10 cellular contexts compared by ENCODE assay signal in genomic region chr16:57620316-57621231, GRCh38. TPM values are rescaled to one million over a fixed set of nuclear protein-coding genes. Genes with fewer than 3 reads are reported as not detected.
A peak's percentile ranks its signal among the peaks of the same experiment; 100 is the strongest.
DNase-seq lines count a peak whose midpoint lies in the region; ATAC-seq and TF ChIP-seq lines count a peak whose summit lies in the region.
"Had no signal": no experiment of that assay in that cellular context is flagged by ENCODE, and none has a peak within 500 bp of the region (broad histone marks: within the 10 kb centered on the region; RNA-seq: fewer than 3 reads in every experiment).

No MANE protein-coding gene starts in this region.

- H3K27ac ChIP-seq in H9 (ENCODE audit: insufficient read length, low read depth, low read length) (no peak overlapping the region), PC-3 (ENCODE audit: low read length) (peak overlapping the region; percentile 99)
- H3K27ac ChIP-seq: ascending aorta had no signal

- no peak overlapping the region for H2AK5ac ChIP-seq in H9 (ENCODE audit: insufficient read length, low read length)

- no peak overlapping the region for H3K56ac ChIP-seq in H9 (ENCODE audit: insufficient read length, low read depth, low read length)

- H2BK20ac ChIP-seq in H9 (ENCODE audit: low read depth, low read length, poor library complexity, severe bottlenecking), result no peak overlapping the region

- H3K4me3 Mint-ChIP-seq in H9, result no peak overlapping the region
- no peak overlapping the region for H3K4me3 Mint-ChIP-seq in stimulated activated effector memory CD8-positive, alpha-beta T cell treated with anti-CD3 and anti-CD28 coated beads, Interleukin-12 subunit alpha, Interleukin-12 subunit beta, amount 100 ng/mL, for 72 hours
- H3K4me3 Mint-ChIP-seq: memory B cell had no signal

- H2BK15ac ChIP-seq in H9 (ENCODE audit: low read depth, low read length), result no peak overlapping the region

- no CpG with 5 or more reads among the region's 27 CpGs for WGBS in H9 (ENCODE audit: extremely low coverage, insufficient read length, low lambda C conversion rate)

- H3K9me3 Mint-ChIP-seq in H9, result no peaks in the 10 kb centered on the region
- H3K9me3 Mint-ChIP-seq in stimulated activated effector memory CD8-positive, alpha-beta T cell treated with anti-CD3 and anti-CD28 coated beads, Interleukin-12 subunit alpha, Interleukin-12 subunit beta, amount 100 ng/mL, for 72 hours, result no peaks in the 10 kb centered on the region
- H3K9me3 Mint-ChIP-seq: memory B cell had no signal

- H3F3A ChIP-seq in PC-3 (ENCODE audit: low read length, unreplicated experiment), result no peaks in the 10 kb centered on the region

- H3K79me1 ChIP-seq in H9 (ENCODE audit: insufficient read depth, low read depth, low read length, poor library complexity, severe bottlenecking), result no peaks in the 10 kb centered on the region

- H4K20me1 ChIP-seq in H9 (ENCODE audit: control insufficient read depth, insufficient read depth, insufficient read length) (no peaks in the 10 kb centered on the region), PC-3 (ENCODE audit: low read length) (no peaks in the 10 kb centered on the region)

- peak overlapping the region; percentile 46 for H3K18ac ChIP-seq in H9 (ENCODE audit: insufficient read length, low read depth, low read length)

- peaks cover 5% of the 10 kb centered on the region for H3K27me3 Mint-ChIP-seq in H9 (ENCODE audit: low read depth)

- peaks cover 28 to 63% of the 10 kb centered on the region in 2 experiments for H3K4me1 Mint-ChIP-seq in H9
- peaks cover 39% of the 10 kb centered on the region for H3K4me1 Mint-ChIP-seq in stimulated activated effector memory CD8-positive, alpha-beta T cell treated with anti-CD3 and anti-CD28 coated beads, Interleukin-12 subunit alpha, Interleukin-12 subunit beta, amount 100 ng/mL, for 72 hours

- no peak overlapping the region for H4K5ac ChIP-seq in H9 (ENCODE audit: insufficient read length, low read depth, low read length)

- CTCF ChIA-PET in PC-3 (lab: Charles Lee), result no interaction called here

- no peaks in the 10 kb centered on the region for H3K36me3 ChIP-seq in PC-3 (ENCODE audit: low read depth, low read length)
- H3K36me3 ChIP-seq in kidney epithelial cell (ENCODE audit: control insufficient read depth, insufficient read depth, low read length), result no peaks in the 10 kb centered on the region
- H3K36me3 ChIP-seq: ascending aorta had no signal

- intact Hi-C loops in PC-3 (cut with micrococcal nuclease), result no loop called here

- DNase-seq in H9, result no peak
- DNase-seq in PC-3, result peak; percentile 81
- DNase-seq in kidney epithelial cell (ENCODE audit: low read depth), result no peak
- DNase-seq in stimulated activated effector memory CD8-positive, alpha-beta T cell treated with anti-CD3 and anti-CD28 coated beads, Interleukin-12 subunit alpha, Interleukin-12 subunit beta, amount 100 ng/mL, for 72 hours (ENCODE audit: low spot score in 2 of 2), result no peak
- no peak for DNase-seq in D341Med (ENCODE audit: low spot score)
- DNase-seq in activated CD4-positive, alpha-beta T cell treated with anti-CD3 and anti-CD28 coated beads, Interleukin-2, amount 50 U/mL, for 4 hours, result no peak
- no peak for DNase-seq in stimulated activated CD8-positive, alpha-beta memory T cell treated with anti-CD3 and anti-CD28 coated beads, Interleukin-4, amount 100 ng/mL, for 48 hours
- DNase-seq: stimulated activated naive CD8-positive, alpha-beta T cell treated with anti-CD3 and anti-CD28 coated beads, Interleukin-15, Interleukin-2, amounts not matched to agents 100 U/mL and 50 U/mL, for 24 hours had no signal

- no peaks in the 10 kb centered on the region for H3K27me3 ChIP-seq in H9 (ENCODE audit: insufficient read depth, low read length)
- no peaks in the 10 kb centered on the region for H3K27me3 ChIP-seq in PC-3 (ENCODE audit: low read length)
- no peaks in the 10 kb centered on the region for H3K27me3 ChIP-seq in kidney epithelial cell (ENCODE audit: control insufficient read depth, insufficient read depth, low read length)
- H3K27me3 ChIP-seq: ascending aorta had no signal

- no peak overlapping the region for H3K23ac ChIP-seq in H9 (ENCODE audit: insufficient read length, low read depth, low read length)

- POLR2A ChIA-PET in PC-3 (lab: Charles Lee; ENCODE audit: unreplicated experiment), result no interaction called here

- BruUV-seq in PC-3 (replicated peaks; lab: Mats Ljungman, UMichigan), result no TSS peak

- H4K91ac ChIP-seq in H9 (ENCODE audit: insufficient read length, low read depth, low read length), result no peak overlapping the region

- no peaks in the 10 kb centered on the region for H3K9me2 ChIP-seq in PC-3 (replicated peaks; ENCODE audit: low read length)

- H3K14ac ChIP-seq in H9 (ENCODE audit: insufficient read depth, low read length), result peak overlapping the region; percentile 8; the same call in 1 of the 2 replicates

- no peak overlapping the region for H3K9ac ChIP-seq in H9 (ENCODE audit: extremely low read depth, insufficient read length, low read length)
- peak overlapping the region; percentile 90 for H3K9ac ChIP-seq in PC-3 (ENCODE audit: low read length)

- H3K36me3 Mint-ChIP-seq in H9 (ENCODE audit: insufficient read depth in 1 of 3, low read depth in 3 of 3), result no peaks in the 10 kb centered on the region
- peaks cover 2% of the 10 kb centered on the region for H3K36me3 Mint-ChIP-seq in stimulated activated effector memory CD8-positive, alpha-beta T cell treated with anti-CD3 and anti-CD28 coated beads, Interleukin-12 subunit alpha, Interleukin-12 subunit beta, amount 100 ng/mL, for 72 hours
- H3K36me3 Mint-ChIP-seq: memory B cell had no signal

- no peak overlapping the region for H3T11ph ChIP-seq in H9 (ENCODE audit: low read length)

- no peak overlapping the region for H3K4ac ChIP-seq in H9 (ENCODE audit: low read depth, low read length)

- H3K4me3 ChIP-seq in PC-3 (ENCODE audit: low read length) (peak overlapping the region; percentile 76), kidney epithelial cell (ENCODE audit: low read depth, low read length) (peak overlapping the region; percentile 42)
- H3K4me3 ChIP-seq: ascending aorta had no signal

- H2AFZ ChIP-seq in H9 (ENCODE audit: low read length) (no peak overlapping the region), PC-3 (ENCODE audit: low read length) (0 out of 2 replicates have a peak overlapping the region, but pooled peaks have one; percentile 38)

- no peak overlapping the region for H3K4me2 ChIP-seq in H9 (ENCODE audit: insufficient read depth, insufficient read length, low read length)
- H3K4me2 ChIP-seq in PC-3 (ENCODE audit: low read length), result peak overlapping the region; percentile 97

- H3K9me3 ChIP-seq in H9 (ENCODE audit: control insufficient read depth, low read depth, low read length) (no peaks in the 10 kb centered on the region), PC-3 (ENCODE audit: low read length) (no peaks in the 10 kb centered on the region)
- H3K9me3 ChIP-seq: ascending aorta had no signal

- no peak overlapping the region for H2BK5ac ChIP-seq in H9 (ENCODE audit: insufficient read length, low read length)

- H3K79me2 ChIP-seq in H9 (ENCODE audit: insufficient read depth, low read length), result no peaks in the 10 kb centered on the region
- peaks cover 47% of the 10 kb centered on the region for H3K79me2 ChIP-seq in PC-3 (ENCODE audit: low read length)

- H2BK12ac ChIP-seq in H9 (ENCODE audit: insufficient read length, low read depth, low read length), result no peak overlapping the region

- TF ChIP-seq CTCF in H9 (conservative IDR thresholded peaks at IDR 0.05) (no peak), PC-3 (conservative IDR thresholded peaks at IDR 0.05; ENCODE audit: low read depth, low read length) (no peak), kidney epithelial cell (IDR thresholded peaks at IDR 0.05; ENCODE audit: insufficient read depth, low read length, poor library complexity, severe bottlenecking) (no peak)

- no peaks in the 10 kb centered on the region for H3K4me1 ChIP-seq in H9 (ENCODE audit: insufficient read depth, low read length)
- H3K4me1 ChIP-seq in PC-3 (ENCODE audit: insufficient read depth, low read length), result peaks cover 66% of the 10 kb centered on the region
- H3K4me1 ChIP-seq: ascending aorta had no signal

- H4K8ac ChIP-seq in H9 (replicated peaks; ENCODE audit: insufficient read length, low read depth, low read length), result no peak overlapping the region

- H2BK120ac ChIP-seq in H9 (ENCODE audit: low read depth, low read length, poor library complexity, severe bottlenecking), result no peak overlapping the region

- no peaks in the 10 kb centered on the region for H3K23me2 ChIP-seq in H9 (ENCODE audit: insufficient read length, low read depth, low read length, poor library complexity, severe bottlenecking)

- H3K27ac Mint-ChIP-seq in H9, result no peak overlapping the region; a peak in 1 of 7 replicates
- H3K27ac Mint-ChIP-seq in stimulated activated effector memory CD8-positive, alpha-beta T cell treated with anti-CD3 and anti-CD28 coated beads, Interleukin-12 subunit alpha, Interleukin-12 subunit beta, amount 100 ng/mL, for 72 hours, result peak overlapping the region; percentile 48
- H3K27ac Mint-ChIP-seq: memory B cell had no signal

- 0 out of 2 replicates have a peak, but pooled peaks have one; percentile 6 for ATAC-seq in PC-3
- no peak for ATAC-seq in stimulated activated effector memory CD8-positive, alpha-beta T cell treated with anti-CD3 and anti-CD28 coated beads, Interleukin-12 subunit alpha, Interleukin-12 subunit beta, amount 100 ng/mL, for 72 hours
- ATAC-seq: stimulated activated naive CD8-positive, alpha-beta T cell treated with anti-CD3 and anti-CD28 coated beads, Interleukin-15, Interleukin-2, amounts not matched to agents 100 U/mL and 50 U/mL, for 24 hours had no signal

RNA-seq across cellular contexts. Expression of gene ADGRG1, which starts 7.9 kb away (rescaled TPM):
- 0.57 and 1.1 TPM in 2 replicates for total RNA-seq in H9 (2021)
- 33.7 and 41.5 TPM in 2 replicates for total RNA-seq in PC-3 (2014; rRNA removed)
- 143 and 150 TPM in 2 replicates for total RNA-seq in kidney epithelial cell

RNA-seq across cellular contexts. Expression of gene ADGRG3, which starts 47.5 kb away (rescaled TPM):
- total RNA-seq in H9 (2021), result 0.46 and 0.64 TPM in 2 replicates
- not detected in 2 replicates for total RNA-seq in PC-3 (2014; rRNA removed)
- total RNA-seq in kidney epithelial cell, result not detected in 2 replicates
- total RNA-seq: ascending aorta had no signal

Comparison
In these comparisons a context has a peak if more than half of its experiments do, and no peak if none do; other contexts are left out.
1. RNA of gene ADGRG1, which starts 7.9 kb away (total RNA-seq): 143 to 150 TPM in kidney epithelial cell and 33.7 to 41.5 TPM in PC-3; 0.57 to 1.1 TPM in H9; every median in the first group is over 10 times any median in the second.